In genomic region chr7:21550076-21550475, GRCh38 we compare ENCODE assay signal across 22 cellular contexts. TPM values are rescaled to one million over a fixed set of nuclear protein-coding genes. Genes with fewer than 3 reads are reported as not detected.
"Had no signal": no experiment of that assay in that cellular context is flagged by ENCODE, and none has a peak within 500 bp of the region (broad histone marks: within the 10 kb centered on the region; RNA-seq: fewer than 3 reads in every experiment).

No MANE protein-coding gene starts in this region.

- H3K4me3 ChIP-seq: SK-N-MC had no signal

- H3K4me1 Mint-ChIP-seq: activated CD4-positive, alpha-beta memory T cell treated with anti-CD3 and anti-CD28 coated beads, Interleukin-2, amount 10 ng/mL, durations not matched to agents 7 days and 5 days; activated CD4-positive, alpha-beta T cell treated with anti-CD3 and anti-CD28 coated beads for 36 hours; activated naive CD4-positive, alpha-beta T cell treated with anti-CD3 and anti-CD28 coated beads, Interleukin-2, amount 10 ng/mL, durations not matched to agents 7 days and 5 days; activated naive CD8-positive, alpha-beta T cell treated with anti-CD3 and anti-CD28 coated beads for 36 hours; activated T-helper 17 cell treated with anti-CD3 and anti-CD28 coated beads, Interleukin-2, amount 50 U/mL, for 72 hours had no signal

- H3K27me3 ChIP-seq: brain microvascular endothelial cell had no signal

- H3K36me3 Mint-ChIP-seq: activated naive CD4-positive, alpha-beta T cell treated with anti-CD3 and anti-CD28 coated beads, Interleukin-2, amount 10 ng/mL, durations not matched to agents 7 days and 5 days; activated naive CD8-positive, alpha-beta T cell treated with anti-CD3 and anti-CD28 coated beads for 36 hours had no signal

- H3K4me3 Mint-ChIP-seq: activated CD4-positive, alpha-beta memory T cell treated with anti-CD3 and anti-CD28 coated beads, Interleukin-2, amount 10 ng/mL, durations not matched to agents 7 days and 5 days; activated CD4-positive, alpha-beta T cell treated with anti-CD3 and anti-CD28 coated beads for 36 hours; activated naive CD4-positive, alpha-beta T cell treated with anti-CD3 and anti-CD28 coated beads, Interleukin-2, amount 10 ng/mL, durations not matched to agents 7 days and 5 days; activated naive CD8-positive, alpha-beta T cell treated with anti-CD3 and anti-CD28 coated beads for 36 hours; activated T-helper 17 cell treated with anti-CD3 and anti-CD28 coated beads, Interleukin-2, amount 50 U/mL, for 72 hours had no signal

- H3K36me3 ChIP-seq: brain microvascular endothelial cell had no signal

- H3K27ac Mint-ChIP-seq: activated CD4-positive, alpha-beta memory T cell treated with anti-CD3 and anti-CD28 coated beads, Interleukin-2, amount 10 ng/mL, durations not matched to agents 7 days and 5 days; activated CD4-positive, alpha-beta T cell treated with anti-CD3 and anti-CD28 coated beads for 36 hours; activated naive CD4-positive, alpha-beta T cell treated with anti-CD3 and anti-CD28 coated beads, Interleukin-2, amount 10 ng/mL, durations not matched to agents 7 days and 5 days; activated naive CD8-positive, alpha-beta T cell treated with anti-CD3 and anti-CD28 coated beads for 36 hours; activated T-helper 17 cell treated with anti-CD3 and anti-CD28 coated beads, Interleukin-2, amount 50 U/mL, for 72 hours had no signal

- H3K9me3 Mint-ChIP-seq: activated CD4-positive, alpha-beta memory T cell treated with anti-CD3 and anti-CD28 coated beads, Interleukin-2, amount 10 ng/mL, durations not matched to agents 7 days and 5 days; activated naive CD4-positive, alpha-beta T cell treated with anti-CD3 and anti-CD28 coated beads, Interleukin-2, amount 10 ng/mL, durations not matched to agents 7 days and 5 days; activated naive CD8-positive, alpha-beta T cell treated with anti-CD3 and anti-CD28 coated beads for 36 hours; activated T-helper 17 cell treated with anti-CD3 and anti-CD28 coated beads, Interleukin-2, amount 50 U/mL, for 72 hours had no signal

- DNase-seq: activated CD4-positive, alpha-beta memory T cell treated with anti-CD3 and anti-CD28 coated beads, Interleukin-2, amount 10 ng/mL, durations not matched to agents 7 days and 5 days; activated CD4-positive, alpha-beta T cell treated with anti-CD3 and anti-CD28 coated beads for 36 hours; activated CD4-positive, alpha-beta T cell treated with anti-CD3 and anti-CD28 coated beads, Interleukin-2, amount 50 U/mL, for 1 hour; activated CD4-positive, CD25-positive, alpha-beta regulatory T cell; activated gamma-delta T cell treated with Interleukin-2 at 50 U/mL for 16 hours; activated naive CD4-positive, alpha-beta T cell treated with anti-CD3 and anti-CD28 coated beads, Interleukin-2, amount 10 ng/mL, durations not matched to agents 7 days and 5 days; activated naive CD8-positive, alpha-beta T cell treated with anti-CD3 and anti-CD28 coated beads for 36 hours; activated T-cell treated with anti-CD3 and anti-CD28 coated beads for 4 hours; activated T-cell treated with anti-CD3 and anti-CD28 coated beads, Interleukin-2, amount 50 U/mL, for 48 hours; brain microvascular endothelial cell; caudate nucleus; Karpas-422; NCI-H1048; NCI-H146; NCI-H187 treated with DMSO at 0.1 percent for 48 hours; NCI-H2081 treated with DMSO at 0.1 percent for 48 hours; NCI-H446; T-helper 1 cell had no signal

- H3K27ac ChIP-seq: brain microvascular endothelial cell, SK-N-MC, VCaP had no signal

RNA-seq across cellular contexts. Expression of gene DNAH11, which starts 7.2 kb away (rescaled TPM):
- total RNA-seq: activated CD8-positive, alpha-beta memory T cell treated with anti-CD3 and anti-CD28 coated beads for 36 hours had no signal
